Comparison of ENCODE assay signal across 11 cellular contexts in the genomic region with DNA sequence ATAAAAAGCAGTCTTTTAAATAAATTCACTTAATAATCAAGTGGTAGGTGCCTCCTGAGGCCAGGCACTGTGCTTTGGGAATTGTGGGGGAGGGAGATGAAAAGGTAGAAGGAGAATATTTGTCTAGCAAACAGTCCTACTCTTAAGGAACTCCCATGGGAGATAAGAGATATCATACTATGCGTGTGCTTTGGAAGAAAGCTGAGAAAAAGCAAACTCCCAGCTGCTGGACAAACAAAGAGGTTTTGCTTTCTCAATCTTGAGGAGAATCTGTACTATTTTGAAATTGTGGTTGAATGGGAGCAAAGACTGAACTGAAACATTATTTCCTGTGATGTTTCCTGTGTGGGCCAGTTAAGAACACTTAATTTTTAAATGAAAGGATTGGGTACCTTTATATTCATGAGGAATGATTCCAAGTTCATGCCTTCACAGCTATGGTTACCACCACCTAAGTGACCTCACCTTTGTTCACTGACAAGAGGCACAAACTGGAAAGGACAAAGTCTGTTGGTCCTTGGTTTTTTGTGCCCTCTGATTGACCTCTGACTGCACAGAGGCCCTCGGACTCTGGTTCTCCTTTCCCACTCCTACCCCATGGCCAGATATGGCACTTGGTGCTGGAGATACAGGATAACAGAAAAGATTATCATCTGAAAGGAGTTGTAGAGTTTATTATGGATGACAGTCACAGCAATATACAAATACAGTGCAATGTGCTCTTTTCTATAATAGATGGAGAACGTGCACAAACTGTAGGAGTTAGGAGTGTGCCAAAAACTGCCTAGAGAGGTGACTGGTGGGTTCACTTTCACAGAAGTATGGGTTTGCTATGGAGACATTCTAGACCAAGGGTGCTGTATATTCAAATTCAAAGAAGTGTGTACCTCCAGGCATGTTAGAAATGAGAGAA. TPM values are rescaled to one million over a fixed set of nuclear protein-coding genes. Genes with fewer than 3 reads are reported as not detected.
DNase-seq lines count a peak whose midpoint lies in the region; ATAC-seq and TF ChIP-seq lines count a peak whose summit lies in the region.
"Had no signal": no experiment of that assay in that cellular context is flagged by ENCODE, and none has a peak within 500 bp of the region (broad histone marks: within the 10 kb centered on the region; RNA-seq: fewer than 3 reads in every experiment).

No MANE protein-coding gene starts in this region.

- H3K27me3 Mint-ChIP-seq in CD4-positive, alpha-beta T cell = no peaks in the 10 kb centered on the region
- no peaks in the 10 kb centered on the region for H3K27me3 Mint-ChIP-seq in IgD-negative memory B cell
- no peaks in the 10 kb centered on the region for H3K27me3 Mint-ChIP-seq in activated T-helper 1 cell treated with anti-CD3 and anti-CD28 coated beads, Interleukin-12 subunit alpha, Interleukin-12 subunit beta, Interleukin-2, Interleukin-4 antibody, amounts not matched to agents 30 ng/mL and 10 ng/mL and 1 ng/mL, durations not matched to agents 14 hours and 24 hours and 36 hours (ENCODE audit: insufficient read depth)
- no peaks in the 10 kb centered on the region for H3K27me3 Mint-ChIP-seq in naive thymus-derived CD4-positive, alpha-beta T cell

- H3K27ac Mint-ChIP-seq in CD4-positive, alpha-beta T cell = peak overlapping the region; percentile 92
- H3K27ac Mint-ChIP-seq in IgD-negative memory B cell = peak overlapping the region; percentile 86 to 99 (median 87)
- peak overlapping the region; percentile 98 for H3K27ac Mint-ChIP-seq in activated T-helper 1 cell treated with anti-CD3 and anti-CD28 coated beads, Interleukin-12 subunit alpha, Interleukin-12 subunit beta, Interleukin-2, Interleukin-4 antibody, amounts not matched to agents 30 ng/mL and 10 ng/mL and 1 ng/mL, durations not matched to agents 14 hours and 24 hours and 36 hours
- H3K27ac Mint-ChIP-seq in naive thymus-derived CD4-positive, alpha-beta T cell = peak overlapping the region; percentile 95 to 99 (median 98)

- no peak for TF ChIP-seq CTCF in CD4-positive, alpha-beta T cell (IDR thresholded peaks at IDR 0.05)
- TF ChIP-seq CTCF in BE2C (IDR thresholded peaks at IDR 0.05; ENCODE audit: low read depth, low read length) = no peak

- peaks cover 68% of the 10 kb centered on the region for H3K4me1 Mint-ChIP-seq in CD4-positive, alpha-beta T cell (ENCODE audit: low read depth)
- peaks cover 33 to 41% (median 37%) of the 10 kb centered on the region in 3 donors for H3K4me1 Mint-ChIP-seq in IgD-negative memory B cell
- H3K4me1 Mint-ChIP-seq in activated T-helper 1 cell treated with anti-CD3 and anti-CD28 coated beads, Interleukin-12 subunit alpha, Interleukin-12 subunit beta, Interleukin-2, Interleukin-4 antibody, amounts not matched to agents 30 ng/mL and 10 ng/mL and 1 ng/mL, durations not matched to agents 14 hours and 24 hours and 36 hours (ENCODE audit: low read depth) = peaks cover 56% of the 10 kb centered on the region
- H3K4me1 Mint-ChIP-seq in naive thymus-derived CD4-positive, alpha-beta T cell = peaks cover 39 to 76% (median 61%) of the 10 kb centered on the region in 7 donors

- H3K9me3 ChIP-seq in CD4-positive, alpha-beta T cell (ENCODE audit: control insufficient read depth, low read length) = no peaks in the 10 kb centered on the region
- no peaks in the 10 kb centered on the region for H3K9me3 ChIP-seq in naive thymus-derived CD4-positive, alpha-beta T cell (ENCODE audit: control insufficient read depth in 2 of 3, low read length in 3 of 3)
- H3K9me3 ChIP-seq in BE2C = no peaks in the 10 kb centered on the region
- H3K9me3 ChIP-seq: gastrocnemius medialis had no signal

- no peak for DNase-seq in CD4-positive, alpha-beta T cell
- DNase-seq in activated T-helper 1 cell treated with anti-CD3 and anti-CD28 coated beads, Interleukin-12 subunit alpha, Interleukin-12 subunit beta, Interleukin-2, Interleukin-4 antibody, amounts not matched to agents 30 ng/mL and 10 ng/mL and 1 ng/mL, durations not matched to agents 14 hours and 24 hours and 36 hours (ENCODE audit: low spot score) = no peak
- DNase-seq in naive thymus-derived CD4-positive, alpha-beta T cell = peak in 2 of 9 donors; percentile 31 to 34
- no peak for DNase-seq in BE2C
- no peak for DNase-seq in NCI-H526 treated with DMSO at 0.1 percent for 48 hours (lab: John Stamatoyannopoulos, UW)
- DNase-seq in HPDE6-E6E7 (ENCODE audit: extremely low spot score) = no peak
- DNase-seq: gastrocnemius medialis, posterior cingulate gyrus, SHP77 had no signal

- H3K36me3 ChIP-seq in naive thymus-derived CD4-positive, alpha-beta T cell (ENCODE audit: control insufficient read depth in 2 of 3, insufficient read depth in 3 of 3, low read length in 3 of 3) = peaks cover 0 to 7% (median 5%) of the 10 kb centered on the region in 3 experiments
- H3K36me3 ChIP-seq in BE2C = no peaks in the 10 kb centered on the region
- H3K36me3 ChIP-seq: gastrocnemius medialis had no signal

- peak overlapping the region; percentile 91 for H3K4me3 Mint-ChIP-seq in CD4-positive, alpha-beta T cell
- peak overlapping the region; percentile 93 to 100 (median 100) for H3K4me3 Mint-ChIP-seq in IgD-negative memory B cell
- H3K4me3 Mint-ChIP-seq in activated T-helper 1 cell treated with anti-CD3 and anti-CD28 coated beads, Interleukin-12 subunit alpha, Interleukin-12 subunit beta, Interleukin-2, Interleukin-4 antibody, amounts not matched to agents 30 ng/mL and 10 ng/mL and 1 ng/mL, durations not matched to agents 14 hours and 24 hours and 36 hours = peak overlapping the region; percentile 99
- peak overlapping the region; percentile 94 to 100 (median 96) for H3K4me3 Mint-ChIP-seq in naive thymus-derived CD4-positive, alpha-beta T cell

- peak overlapping the region; percentile 93 for H3K27ac ChIP-seq in CD4-positive, alpha-beta T cell (ENCODE audit: low read depth, low read length)
- peak overlapping the region; percentile 91 for H3K27ac ChIP-seq in naive thymus-derived CD4-positive, alpha-beta T cell (ENCODE audit: low read depth, low read length)
- H3K27ac ChIP-seq: gastrocnemius medialis had no signal

- H3K4me1 ChIP-seq in naive thymus-derived CD4-positive, alpha-beta T cell (ENCODE audit: control insufficient read depth in 2 of 2, insufficient read depth in 2 of 2, low read length in 2 of 2) = peaks cover 36 to 58% of the 10 kb centered on the region in 2 donors
- no peaks in the 10 kb centered on the region for H3K4me1 ChIP-seq in BE2C
- H3K4me1 ChIP-seq: gastrocnemius medialis had no signal

- H3K36me3 Mint-ChIP-seq in CD4-positive, alpha-beta T cell (ENCODE audit: low read depth) = peaks cover 55% of the 10 kb centered on the region
- H3K36me3 Mint-ChIP-seq in IgD-negative memory B cell = peaks cover 21% of the 10 kb centered on the region
- peaks cover 23% of the 10 kb centered on the region for H3K36me3 Mint-ChIP-seq in activated T-helper 1 cell treated with anti-CD3 and anti-CD28 coated beads, Interleukin-12 subunit alpha, Interleukin-12 subunit beta, Interleukin-2, Interleukin-4 antibody, amounts not matched to agents 30 ng/mL and 10 ng/mL and 1 ng/mL, durations not matched to agents 14 hours and 24 hours and 36 hours (ENCODE audit: low read depth)
- peaks cover 3 to 41% (median 20%) of the 10 kb centered on the region in 5 donors for H3K36me3 Mint-ChIP-seq in naive thymus-derived CD4-positive, alpha-beta T cell

- intact Hi-C loops in CD4-positive, alpha-beta T cell (cut with DNase I, micrococcal nuclease) = loop anchor here (1.0 to 10.0 kb wide), 14 partner anchors 9 to 1738 kb away; partner anchors contain the start of genes KCNA3 (in 2 of the 2), LRIF1 (in 2 of the 2) and CHI3L2 (in 1 of the 2)
- intact Hi-C loops in activated T-helper 1 cell treated with anti-CD3 and anti-CD28 coated beads, Interleukin-12 subunit alpha, Interleukin-12 subunit beta, Interleukin-2, Interleukin-4 antibody, amounts not matched to agents 30 ng/mL and 10 ng/mL and 1 ng/mL, durations not matched to agents 14 hours and 24 hours and 36 hours (cut with micrococcal nuclease) = loop anchor here (1.0 to 10.0 kb wide), 8 partner anchors 22 to 883 kb away; partner anchors contain the start of genes CEPT1, DDX20, DRAM2 and KCNC4
- intact Hi-C loops in naive thymus-derived CD4-positive, alpha-beta T cell (cut with micrococcal nuclease) = loop anchor here (1.0 to 10.0 kb wide), 19 partner anchors 8 to 880 kb away; partner anchors contain the start of genes DDX20 (in 2 of the 2), DENND2D (in 1 of the 2), KCNA3 (in 1 of the 2) and KCNC4 (in 1 of the 2)

- POLR2A ChIA-PET in CD4-positive, alpha-beta T cell (lab: Charles Lee) = interaction anchor here (0.8 to 6.8 kb wide), 19 partner anchors 9 to 536 kb away, joined by 3 to 106 read pairs (median 4); partner anchors contain the start of genes LRIF1 and RBM15
- POLR2A ChIA-PET in naive thymus-derived CD4-positive, alpha-beta T cell (lab: Charles Lee) = interaction anchor here (1.2 to 6.1 kb wide), 13 partner anchors 12 to 325 kb away, joined by 3 to 36 read pairs (median 7); partner anchors contain the start of gene LRIF1

- H3K27me3 ChIP-seq in CD4-positive, alpha-beta T cell (ENCODE audit: control insufficient read depth, insufficient read depth, low read length) = no peaks in the 10 kb centered on the region
- no peaks in the 10 kb centered on the region for H3K27me3 ChIP-seq in naive thymus-derived CD4-positive, alpha-beta T cell (ENCODE audit: control insufficient read depth in 2 of 2, insufficient read depth in 2 of 2, low read length in 2 of 2)
- peaks cover 8% of the 10 kb centered on the region for H3K27me3 ChIP-seq in BE2C
- H3K27me3 ChIP-seq: gastrocnemius medialis had no signal

- peak; percentile 16 for ATAC-seq in CD4-positive, alpha-beta T cell (ENCODE audit: poor library complexity)
- ATAC-seq in naive thymus-derived CD4-positive, alpha-beta T cell = peak; percentile 7
- no peak for ATAC-seq in GM19328 (IDR thresholded peaks at IDR 0.05; ENCODE audit: unreplicated experiment)
- ATAC-seq: gastrocnemius medialis had no signal

- H3K4me3 ChIP-seq in naive thymus-derived CD4-positive, alpha-beta T cell (ENCODE audit: low read length) = peak overlapping the region; percentile 84
- H3K4me3 ChIP-seq in BE2C (ENCODE audit: low read depth, low read length) = no peak overlapping the region

- CTCF ChIA-PET in CD4-positive, alpha-beta T cell (lab: Charles Lee) = interaction anchor here (1.0 to 3.6 kb wide), 5 partner anchors 13 to 109 kb away, joined by 3 to 12 read pairs (median 6); partner anchors contain the start of gene LRIF1
- CTCF ChIA-PET in naive thymus-derived CD4-positive, alpha-beta T cell (lab: Charles Lee) = interaction anchor here (0.8 to 1.3 kb wide), 6 partner anchors 16 to 91 kb away, joined by 3 to 4 read pairs (median 4); partner anchors contain the start of gene LRIF1

- H3K9me3 Mint-ChIP-seq in CD4-positive, alpha-beta T cell = no peaks in the 10 kb centered on the region
- no peaks in the 10 kb centered on the region for H3K9me3 Mint-ChIP-seq in IgD-negative memory B cell
- H3K9me3 Mint-ChIP-seq in activated T-helper 1 cell treated with anti-CD3 and anti-CD28 coated beads, Interleukin-12 subunit alpha, Interleukin-12 subunit beta, Interleukin-2, Interleukin-4 antibody, amounts not matched to agents 30 ng/mL and 10 ng/mL and 1 ng/mL, durations not matched to agents 14 hours and 24 hours and 36 hours = no peaks in the 10 kb centered on the region
- peaks cover 0 to 4% (median 0%) of the 10 kb centered on the region in 11 donors for H3K9me3 Mint-ChIP-seq in naive thymus-derived CD4-positive, alpha-beta T cell

RNA-seq across cellular contexts. Expression of gene CD53, which starts 1.6 kb away (rescaled TPM):
- 100 to 1,000 TPM; 169 to 176 TPM for total RNA-seq in CD4-positive, alpha-beta T cell
- polyA plus RNA-seq in IgD-negative memory B cell = 1,279 TPM
- total RNA-seq in activated T-helper 1 cell treated with anti-CD3 and anti-CD28 coated beads, Interleukin-12 subunit alpha, Interleukin-12 subunit beta, Interleukin-2, Interleukin-4 antibody, amounts not matched to agents 30 ng/mL and 10 ng/mL and 1 ng/mL, durations not matched to agents 14 hours and 24 hours and 36 hours = 201 and 204 TPM in 2 replicates
- total RNA-seq in naive thymus-derived CD4-positive, alpha-beta T cell = 100 to 1,000 TPM; 237 to 513 (median 287) TPM
- 1,000 to 10,000 TPM in 1 of 2 donors, 100 to 1,000 TPM in 1; 675 to 1,023 TPM for polyA plus RNA-seq in naive thymus-derived CD4-positive, alpha-beta T cell
- polyA plus RNA-seq in BE2C (2012; ENCODE audit: insufficient read depth, insufficient read length, low read depth) = 0.82 TPM
